In genomic region chr9:113587471-113588031, GRCh38 we compare ENCODE assay signal across 9 cellular contexts.
DNase-seq lines count a peak whose midpoint lies in the region; ATAC-seq and TF ChIP-seq lines count a peak whose summit lies in the region.
"Had no signal": no experiment of that assay in that cellular context is flagged by ENCODE, and none has a peak within 500 bp of the region (broad histone marks: within the 10 kb centered on the region; RNA-seq: fewer than 3 reads in every experiment).

No MANE protein-coding gene starts in this region.

- WGBS in endodermal cell (ENCODE audit: insufficient coverage in 1 of 2, insufficient read length in 1 of 2), 2 experiments: 79 to 90% methylated on average over 7 to 14 of the region's 14 CpGs

- intact Hi-C loops in mucosa of descending colon (cut with DNase I, micrococcal nuclease): no loop called here

- no peaks in the 10 kb centered on the region for H3K27me3 Mint-ChIP-seq in endodermal cell (ENCODE audit: insufficient read depth)

- no peaks in the 10 kb centered on the region for H3K36me3 Mint-ChIP-seq in endodermal cell (ENCODE audit: low read depth)

- H3K27ac ChIP-seq in AG04450 (ENCODE audit: low read depth, low read length): no peak overlapping the region
- H3K27ac ChIP-seq in endodermal cell (ENCODE audit: low read depth, low read length): no peak overlapping the region

- ATAC-seq in mucosa of descending colon: no peak

- H3K27me3 ChIP-seq in AG04450 (ENCODE audit: control insufficient read depth, insufficient read depth, low read length) (no peaks in the 10 kb centered on the region), endodermal cell (ENCODE audit: control insufficient read depth, insufficient read depth, low read length, poor library complexity, severe bottlenecking) (no peaks in the 10 kb centered on the region)

- POLR2A ChIA-PET in AG04450 (lab: Yijun Ruan, JAX): no interaction called here

- H3K4me1 Mint-ChIP-seq in endodermal cell: peaks cover 13% of the 10 kb centered on the region

- H3K9me3 ChIP-seq in AG04450 (ENCODE audit: control insufficient read depth, insufficient read depth, low read length): no peaks in the 10 kb centered on the region
- H3K9me3 ChIP-seq in endodermal cell (ENCODE audit: control insufficient read depth, low read length): no peaks in the 10 kb centered on the region
- no peaks in the 10 kb centered on the region for H3K9me3 ChIP-seq in mucosa of descending colon

- no peak overlapping the region for H3K9ac ChIP-seq in endodermal cell (ENCODE audit: extremely low read depth, low read length, poor library complexity, severe bottlenecking)

- H3K4me3 Mint-ChIP-seq in endodermal cell: no peak overlapping the region

- H3K4me3 ChIP-seq in AG04450 (ENCODE audit: low read depth, low read length): no peak overlapping the region
- no peak overlapping the region for H3K4me3 ChIP-seq in endodermal cell (ENCODE audit: low read length)
- no peak overlapping the region for H3K4me3 ChIP-seq in mucosa of descending colon

- H3K36me3 ChIP-seq in endodermal cell (ENCODE audit: control insufficient read depth, insufficient read depth, low read length) (no peaks in the 10 kb centered on the region), mucosa of descending colon (ENCODE audit: low read depth) (no peaks in the 10 kb centered on the region)

- H3K4me1 ChIP-seq in endodermal cell (ENCODE audit: control insufficient read depth, insufficient read depth, low read length) (no peaks in the 10 kb centered on the region), mucosa of descending colon (ENCODE audit: low read depth) (no peaks in the 10 kb centered on the region)

- H3K9me3 Mint-ChIP-seq in endodermal cell: no peaks in the 10 kb centered on the region

- CTCF ChIA-PET in AG04450 (lab: Charles Lee): interaction anchor here (0.6 to 24.3 kb wide), 6 partner anchors 69 to 187 kb away, joined by 3 to 767 read pairs (median 6); partner anchors contain the start of gene ALAD

- DNase-seq in AG04450 (ENCODE audit: low read depth, low spot score): no peak
- DNase-seq in NAMALWA (ENCODE audit: low spot score): peak; percentile 36
- DNase-seq in endodermal cell: peak; percentile 90
- DNase-seq in mucosa of descending colon: peak; percentile 41 to 58 (median 43)
- no peak for DNase-seq in NOMO-1 (lab: John Stamatoyannopoulos, UW; ENCODE audit: unreplicated experiment in 2 of 2)
- no peak for DNase-seq in kidney tubule cell (ENCODE audit: low spot score)
- DNase-seq in NCI-H2171 treated with DMSO at 0.1 percent for 48 hours (lab: John Stamatoyannopoulos, UW): no peak
- DNase-seq in CD1c-positive myeloid dendritic cell (ENCODE audit: extremely low spot score): no peak
- DNase-seq: EL had no signal

- peak overlapping the region; percentile 52 for H3K27ac Mint-ChIP-seq in endodermal cell

- TF ChIP-seq CTCF in AG04450 (IDR thresholded peaks at IDR 0.05; ENCODE audit: low read depth, low read length) (peak; percentile 49), endodermal cell (conservative IDR thresholded peaks at IDR 0.05) (peak; percentile 84), mucosa of descending colon (IDR thresholded peaks at IDR 0.05) (no peak)

Comparison
In these comparisons a context has a peak if more than half of its experiments do, and no peak if none do; other contexts are left out.
1. DNase-seq: peak in NAMALWA (single experiment), endodermal cell (single experiment) and mucosa of descending colon (3 of 3); none in AG04450 (single experiment), NOMO-1 (0 of 2), kidney tubule cell (single experiment), NCI-H2171 treated with DMSO at 0.1 percent for 48 hours (single experiment) and CD1c-positive myeloid dendritic cell (single experiment).